Comparison of ENCODE assay signal across 29 cellular contexts in genomic region chr3:24258727-24259600, GRCh38.
DNase-seq lines count a peak whose midpoint lies in the region; TF ChIP-seq lines count a peak whose summit lies in the region.
"Had no signal": no experiment of that assay in that cellular context is flagged by ENCODE, and none has a peak within 500 bp of the region (broad histone marks: within the 10 kb centered on the region; RNA-seq: fewer than 3 reads in every experiment).

No MANE protein-coding gene starts in this region.

- WGBS in mesenchymal stem cell, result 89% methylated on average over 12 of the region's 12 CpGs

- no peaks in the 10 kb centered on the region for H3K9me3 Mint-ChIP-seq in glutamatergic neuron (ENCODE audit: unreplicated experiment)
- H3K9me3 Mint-ChIP-seq: activated CD4-positive, alpha-beta memory T cell treated with anti-CD3 and anti-CD28 coated beads, Interleukin-2, amount 10 ng/mL, durations not matched to agents 7 days and 5 days; natural killer cell had no signal

- H3K4me3 ChIP-seq in adipocyte (ENCODE audit: low read length) (peak overlapping the region; percentile 48), endocrine pancreas (ENCODE audit: control insufficient read depth, insufficient read depth, low read length) (peak overlapping the region; percentile 62), mesenchymal stem cell (ENCODE audit: insufficient read depth in 1 of 2, low read depth in 1 of 2, low read length in 2 of 2) (peak overlapping the region in 1 of 2 experiments; percentile 16), stomach smooth muscle (ENCODE audit: low read length in 2 of 2) (peak overlapping the region; percentile 30 to 42)
- H3K4me3 ChIP-seq: BLaER1, GM12878, lower lobe of right lung, PC-9, upper lobe of left lung had no signal

- no peak overlapping the region for H3K4me3 Mint-ChIP-seq in glutamatergic neuron (ENCODE audit: unreplicated experiment)
- H3K4me3 Mint-ChIP-seq: activated CD4-positive, alpha-beta memory T cell treated with anti-CD3 and anti-CD28 coated beads, Interleukin-2, amount 10 ng/mL, durations not matched to agents 7 days and 5 days; natural killer cell had no signal

- no peak overlapping the region for H3K4ac ChIP-seq in mesenchymal stem cell (ENCODE audit: low read depth in 1 of 2, low read length in 2 of 2)

- H2BK5ac ChIP-seq in mesenchymal stem cell (ENCODE audit: low read depth, low read length, poor library complexity, severe bottlenecking), result no peak overlapping the region

- H3K23ac ChIP-seq in mesenchymal stem cell (ENCODE audit: low read length in 2 of 2), result no peak overlapping the region

- no peak overlapping the region for H3K27ac Mint-ChIP-seq in glutamatergic neuron (ENCODE audit: unreplicated experiment)
- H3K27ac Mint-ChIP-seq: activated CD4-positive, alpha-beta memory T cell treated with anti-CD3 and anti-CD28 coated beads, Interleukin-2, amount 10 ng/mL, durations not matched to agents 7 days and 5 days; natural killer cell had no signal

- H4K8ac ChIP-seq in mesenchymal stem cell (ENCODE audit: low read length), result no peak overlapping the region

- H3K18ac ChIP-seq in mesenchymal stem cell (ENCODE audit: low read depth in 1 of 2, low read length in 2 of 2), result no peak overlapping the region

- no peak overlapping the region for H3K9ac ChIP-seq in adipocyte (ENCODE audit: low read length)
- no peak overlapping the region for H3K9ac ChIP-seq in endocrine pancreas (ENCODE audit: control insufficient read depth, insufficient read depth, low read length)
- peak overlapping the region; percentile 7 for H3K9ac ChIP-seq in mesenchymal stem cell (ENCODE audit: low read length)
- H3K9ac ChIP-seq in stomach smooth muscle (ENCODE audit: low read length in 2 of 2), result no peak overlapping the region
- H3K9ac ChIP-seq: BLaER1 had no signal

- H2BK15ac ChIP-seq in mesenchymal stem cell (ENCODE audit: low read depth, poor library complexity, severe bottlenecking), result no peak overlapping the region

- no peak overlapping the region for H3K14ac ChIP-seq in mesenchymal stem cell (ENCODE audit: low read length in 2 of 2)

- H3K36me3 Mint-ChIP-seq in glutamatergic neuron (ENCODE audit: unreplicated experiment), result no peaks in the 10 kb centered on the region
- H3K36me3 Mint-ChIP-seq: natural killer cell had no signal

- no peaks in the 10 kb centered on the region for H3K27me3 Mint-ChIP-seq in glutamatergic neuron (ENCODE audit: unreplicated experiment)
- H3K27me3 Mint-ChIP-seq: activated CD4-positive, alpha-beta memory T cell treated with anti-CD3 and anti-CD28 coated beads, Interleukin-2, amount 10 ng/mL, durations not matched to agents 7 days and 5 days had no signal

- no peaks in the 10 kb centered on the region for H3K9me3 ChIP-seq in adipocyte (ENCODE audit: control insufficient read depth, low read length)
- H3K9me3 ChIP-seq in endocrine pancreas (ENCODE audit: control insufficient read depth, low read length), result no peaks in the 10 kb centered on the region
- no peaks in the 10 kb centered on the region for H3K9me3 ChIP-seq in mesenchymal stem cell (ENCODE audit: control insufficient read depth, low read length)
- H3K9me3 ChIP-seq in stomach smooth muscle (ENCODE audit: control insufficient read depth in 2 of 2, low read length in 2 of 2), result no peaks in the 10 kb centered on the region
- H3K9me3 ChIP-seq: adrenal gland, BLaER1, lower lobe of right lung, upper lobe of left lung had no signal

- H4K91ac ChIP-seq in mesenchymal stem cell (ENCODE audit: low read length), result no peak overlapping the region

- H2BK120ac ChIP-seq in mesenchymal stem cell (ENCODE audit: low read depth, low read length), result peak overlapping the region; percentile 21

- H3K36me3 ChIP-seq in adipocyte (ENCODE audit: control insufficient read depth, insufficient read depth, low read length, severe bottlenecking) (no peaks in the 10 kb centered on the region), endocrine pancreas (ENCODE audit: control insufficient read depth, insufficient read depth, low read length) (no peaks in the 10 kb centered on the region), mesenchymal stem cell (ENCODE audit: control insufficient read depth in 1 of 2, insufficient read depth in 2 of 2, low read depth in 1 of 2, low read length in 2 of 2) (peaks cover 0 to 4% of the 10 kb centered on the region in 2 experiments), stomach smooth muscle (ENCODE audit: control insufficient read depth in 2 of 2, insufficient read depth in 2 of 2, low read length in 2 of 2) (no peaks in the 10 kb centered on the region)
- H3K36me3 ChIP-seq: adrenal gland, BLaER1, brain microvascular endothelial cell, lower lobe of right lung, upper lobe of left lung had no signal

- H2AK5ac ChIP-seq in mesenchymal stem cell (ENCODE audit: low read length, severe bottlenecking), result no peak overlapping the region

- H3K27me3 ChIP-seq in adipocyte (replicated peaks; ENCODE audit: control insufficient read depth, insufficient read depth, low read length), result no peaks in the 10 kb centered on the region
- no peaks in the 10 kb centered on the region for H3K27me3 ChIP-seq in endocrine pancreas (ENCODE audit: control insufficient read depth, insufficient read depth, low read length)
- no peaks in the 10 kb centered on the region for H3K27me3 ChIP-seq in mesenchymal stem cell (ENCODE audit: control insufficient read depth in 1 of 2, insufficient read depth in 1 of 2, low read length in 2 of 2)
- no peaks in the 10 kb centered on the region for H3K27me3 ChIP-seq in stomach smooth muscle (ENCODE audit: control insufficient read depth in 1 of 2, insufficient read depth in 2 of 2, low read length in 2 of 2)
- H3K27me3 ChIP-seq: adrenal gland, BLaER1, brain microvascular endothelial cell, upper lobe of left lung had no signal

- peak overlapping the region in 1 of 2 experiments; percentile 41 for H2BK12ac ChIP-seq in mesenchymal stem cell (ENCODE audit: low read length in 2 of 2)

- DNase-seq in adipocyte (ENCODE audit: low read depth) (no peak), mesenchymal stem cell (peak; percentile 30), glutamatergic neuron (no peak), SIG-M5 treated with dmso at 0.1 percent for 504 hours (lab: John Stamatoyannopoulos, UW; ENCODE audit: unreplicated experiment) (no peak)
- DNase-seq in stimulated activated CD4-positive, alpha-beta T cell treated with anti-CD3 and anti-CD28 coated beads, Interleukin-4, amount 100 ng/mL, for 1 hour, result no peak
- DNase-seq: activated CD4-positive, alpha-beta memory T cell treated with anti-CD3 and anti-CD28 coated beads, Interleukin-2, amount 10 ng/mL, durations not matched to agents 7 days and 5 days; activated CD8-positive, alpha-beta memory T cell treated with anti-CD3 and anti-CD28 coated beads, Interleukin-2, amount 50 U/mL, for 4 hours; activated naive CD4-positive, alpha-beta T cell treated with Interleukin-2 at 50 U/mL for 16 hours; adrenal gland; brain microvascular endothelial cell; DMS153; IMR-90; lower lobe of right lung; MV-4-11; natural killer cell; NCI-H1436 treated with DMSO at 0.1 percent for 48 hours; NCI-H2081 treated with DMSO at 0.1 percent for 48 hours; NCI-H226; NCI-H526 treated with DMSO at 0.1 percent for 48 hours; PC-9; SIG-M5; stimulated activated CD4-positive, alpha-beta T cell treated with anti-CD3 and anti-CD28 coated beads, Interleukin-12 subunit alpha, Interleukin-12 subunit beta, amount 100 ng/mL, for 4 hours; stimulated activated CD4-positive, alpha-beta T cell treated with anti-CD3 and anti-CD28 coated beads, Interleukin-2, amount 100 ng/mL, for 48 hours; T-helper 9 cell; upper lobe of left lung had no signal

- no peak overlapping the region for H3K4me2 ChIP-seq in mesenchymal stem cell (ENCODE audit: low read length, poor library complexity, severe bottlenecking)
- H3K4me2 ChIP-seq: BLaER1, PC-9 had no signal

- H3K4me1 ChIP-seq in adipocyte (ENCODE audit: control insufficient read depth, insufficient read depth, low read length) (peaks cover 14% of the 10 kb centered on the region), endocrine pancreas (ENCODE audit: control insufficient read depth, insufficient read depth, low read length) (no peaks in the 10 kb centered on the region), mesenchymal stem cell (ENCODE audit: control insufficient read depth, insufficient read depth, low read depth, low read length) (peaks cover 3% of the 10 kb centered on the region), stomach smooth muscle (ENCODE audit: control insufficient read depth, insufficient read depth, low read length) (peaks cover 18% of the 10 kb centered on the region)
- H3K4me1 ChIP-seq: BLaER1, lower lobe of right lung had no signal

- peaks cover 4% of the 10 kb centered on the region for H3K79me1 ChIP-seq in mesenchymal stem cell (replicated peaks; ENCODE audit: low read length, poor library complexity, severe bottlenecking)

- H2AFZ ChIP-seq in mesenchymal stem cell (ENCODE audit: low read depth, low read length), result no peak overlapping the region
- H2AFZ ChIP-seq: PC-9 had no signal

- H3K4me1 Mint-ChIP-seq in glutamatergic neuron (ENCODE audit: low read depth, unreplicated experiment), result no peaks in the 10 kb centered on the region
- H3K4me1 Mint-ChIP-seq: activated CD4-positive, alpha-beta memory T cell treated with anti-CD3 and anti-CD28 coated beads, Interleukin-2, amount 10 ng/mL, durations not matched to agents 7 days and 5 days; natural killer cell had no signal

- TF ChIP-seq CTCF in glutamatergic neuron (IDR thresholded peaks at IDR 0.05; ENCODE audit: partially characterized antibody, unreplicated experiment), result no peak

- no peak overlapping the region for H3K27ac ChIP-seq in mesenchymal stem cell (ENCODE audit: low read length, poor library complexity, severe bottlenecking)
- H3K27ac ChIP-seq in stomach smooth muscle (ENCODE audit: low read length), result peak overlapping the region; percentile 11
- H3K27ac ChIP-seq: BLaER1, brain microvascular endothelial cell, lower lobe of right lung, PC-9, upper lobe of left lung had no signal
